In genomic region chr1:31183927-31184554, GRCh38 we compare ENCODE assay signal across 9 cellular contexts. TPM values are rescaled to one million over a fixed set of nuclear protein-coding genes. Genes with fewer than 3 reads are reported as not detected.
DNase-seq lines count a peak whose midpoint lies in the region; ATAC-seq, FAIRE-seq and TF ChIP-seq lines count a peak whose summit lies in the region.
"Had no signal": no experiment of that assay in that cellular context is flagged by ENCODE, and none has a peak within 500 bp of the region (broad histone marks: within the 10 kb centered on the region; RNA-seq: fewer than 3 reads in every experiment).

No MANE protein-coding gene starts in this region.

- peaks cover 0 to 6% of the 10 kb centered on the region in 2 donors for H3K4me1 ChIP-seq in kidney (ENCODE audit: control insufficient read depth in 1 of 2, insufficient read depth in 1 of 2, low read depth in 1 of 2, low read length in 2 of 2)

- no peak overlapping the region for H3K4me3 Mint-ChIP-seq in stimulated activated effector memory CD8-positive, alpha-beta T cell treated with anti-CD3 and anti-CD28 coated beads, Interleukin-12 subunit alpha, Interleukin-12 subunit beta, amount 100 ng/mL, for 72 hours

- peaks cover 17% of the 10 kb centered on the region for H3K4me1 Mint-ChIP-seq in stimulated activated effector memory CD8-positive, alpha-beta T cell treated with anti-CD3 and anti-CD28 coated beads, Interleukin-12 subunit alpha, Interleukin-12 subunit beta, amount 100 ng/mL, for 72 hours

- H3K36me3 ChIP-seq in kidney (ENCODE audit: control insufficient read depth in 1 of 2, insufficient read depth in 2 of 2, low read length in 2 of 2): no peaks in the 10 kb centered on the region
- H3K36me3 ChIP-seq: SJSA1 had no signal

- ATAC-seq in stimulated activated effector memory CD8-positive, alpha-beta T cell treated with anti-CD3 and anti-CD28 coated beads, Interleukin-12 subunit alpha, Interleukin-12 subunit beta, amount 100 ng/mL, for 72 hours: no peak
- ATAC-seq in HG03354 (IDR thresholded peaks at IDR 0.05; ENCODE audit: poor library complexity, severe bottlenecking, unreplicated experiment): no peak
- ATAC-seq in HG03139 (IDR thresholded peaks at IDR 0.05; ENCODE audit: unreplicated experiment): no peak

- H3K9me3 ChIP-seq in kidney (ENCODE audit: control insufficient read depth in 1 of 2, low read length in 2 of 2): no peaks in the 10 kb centered on the region
- H3K9me3 ChIP-seq: SJSA1 had no signal

- H3K36me3 Mint-ChIP-seq in stimulated activated effector memory CD8-positive, alpha-beta T cell treated with anti-CD3 and anti-CD28 coated beads, Interleukin-12 subunit alpha, Interleukin-12 subunit beta, amount 100 ng/mL, for 72 hours: no peaks in the 10 kb centered on the region

- intact Hi-C loops in kidney (cut with DNase I): loop anchor here (10.0 kb wide), 1 partner anchor 241 kb away; no protein-coding TSS in a partner anchor

- peak; percentile 88 for TF ChIP-seq CTCF in kidney (IDR thresholded peaks at IDR 0.05; ENCODE audit: borderline replicate concordance, extremely low read depth, insufficient read depth)

- DNase-seq in COR-L47 (lab: John Stamatoyannopoulos, UW) (peak; percentile 46), HCEC 1CT (peak; percentile 19), NCI-H748 treated with DMSO at 0.1 percent for 48 hours (lab: John Stamatoyannopoulos, UW) (peak; percentile 26), amniotic epithelial cell (ENCODE audit: low read depth) (peak; percentile 15), kidney (no peak)
- DNase-seq in stimulated activated effector memory CD8-positive, alpha-beta T cell treated with anti-CD3 and anti-CD28 coated beads, Interleukin-12 subunit alpha, Interleukin-12 subunit beta, amount 100 ng/mL, for 72 hours (ENCODE audit: low spot score in 2 of 2): peak; percentile 21 to 68

- H3K27ac Mint-ChIP-seq in stimulated activated effector memory CD8-positive, alpha-beta T cell treated with anti-CD3 and anti-CD28 coated beads, Interleukin-12 subunit alpha, Interleukin-12 subunit beta, amount 100 ng/mL, for 72 hours: no peak overlapping the region

- FAIRE-seq in kidney (lab: Jason Lieb, UNC): no peak

- no peak overlapping the region for H3K27ac ChIP-seq in kidney (ENCODE audit: low read depth in 2 of 2, low read length in 2 of 2)
- H3K27ac ChIP-seq: SJSA1 had no signal

- H3K4me3 ChIP-seq in kidney (ENCODE audit: low read length in 2 of 2): no peak overlapping the region
- H3K4me3 ChIP-seq: SJSA1 had no signal

- H3K9ac ChIP-seq in kidney (ENCODE audit: low read length in 2 of 2): no peak overlapping the region

- H3K9me3 Mint-ChIP-seq in stimulated activated effector memory CD8-positive, alpha-beta T cell treated with anti-CD3 and anti-CD28 coated beads, Interleukin-12 subunit alpha, Interleukin-12 subunit beta, amount 100 ng/mL, for 72 hours: no peaks in the 10 kb centered on the region

RNA-seq across cellular contexts. Expression of gene NKAIN1, which starts 55.6 kb away (rescaled TPM):
- 0.19 TPM for total RNA-seq in kidney
- polyA plus RNA-seq in kidney (ENCODE audit: insufficient read depth, low read depth, low replicate concordance): 0.34 TPM
